Comparison of ENCODE assay signal across 29 cellular contexts in genomic region chr19:33781536-33781935, GRCh38.
"Had no signal": no experiment of that assay in that cellular context is flagged by ENCODE, and none has a peak within 500 bp of the region (broad histone marks: within the 10 kb centered on the region; RNA-seq: fewer than 3 reads in every experiment).

No MANE protein-coding gene starts in this region.

- DNase-seq: activated B cell treated with CpG ODN at 0.5 μM for 24 hours; activated CD4-positive, alpha-beta T cell treated with anti-CD3 and anti-CD28 coated beads for 48 hours; activated CD4-positive, alpha-beta T cell treated with anti-CD3 and anti-CD28 coated beads, Interleukin-2, amount 50 U/mL, for 1 hour; activated CD4-positive, alpha-beta T cell treated with anti-CD3 and anti-CD28 coated beads, Interleukin-2, amount 50 U/mL, for 48 hours; activated CD8-positive, alpha-beta memory T cell treated with anti-CD3 and anti-CD28 coated beads for 24 hours; activated CD8-positive, alpha-beta T cell treated with anti-CD3 and anti-CD28 coated beads for 36 hours; activated effector memory CD4-positive, alpha-beta T cell treated with Interleukin-2 at 50 U/mL for 16 hours; activated gamma-delta T cell treated with Interleukin-2 at 50 U/mL for 16 hours; activated naive CD4-positive, alpha-beta T cell treated with anti-CD3 and anti-CD28 coated beads, Interleukin-2, amount 50 U/mL, for 16 hours; activated naive CD4-positive, alpha-beta T cell treated with Interleukin-2 at 50 U/mL for 16 hours; activated T-cell treated with anti-CD3 and anti-CD28 coated beads, Interleukin-2, amount 50 U/mL, for 4 hours; amniotic stem cell; body of pancreas; cortex of kidney; dermis blood vessel endothelial cell; effector CD4-positive, alpha-beta T cell; effector memory CD8-positive, alpha-beta T cell; erythroblast; foreskin keratinocyte; gastrocnemius medialis; T-helper 1 cell; T-helper 17 cell; T1000 had no signal

- FAIRE-seq: colon had no signal

- H3K36me3 Mint-ChIP-seq: activated naive CD8-positive, alpha-beta T cell had no signal

- H3K4me3 Mint-ChIP-seq: activated B cell treated with CpG ODN at 0.5 μM for 24 hours; activated CD8-positive, alpha-beta T cell treated with anti-CD3 and anti-CD28 coated beads for 36 hours; activated naive CD8-positive, alpha-beta T cell; activated T-cell treated with anti-CD3 and anti-CD28 coated beads, Interleukin-2, amount 50 U/mL, for 4 hours; activated T-helper 17 cell treated with anti-CD3 and anti-CD28 coated beads, Interleukin-2, amount 50 U/mL, for 72 hours; effector memory CD8-positive, alpha-beta T cell; T-helper 17 cell; T-helper 2 cell treated with Interferon-gamma antibody and Interleukin-4, amounts not matched to agents 5 μg/mL and 100 μg/mL, for 36 hours had no signal

- H3K4me1 ChIP-seq: foreskin keratinocyte had no signal

- H3K27ac Mint-ChIP-seq: activated B cell treated with CpG ODN at 0.5 μM for 24 hours; activated CD8-positive, alpha-beta T cell treated with anti-CD3 and anti-CD28 coated beads for 36 hours; activated naive CD8-positive, alpha-beta T cell; activated T-helper 17 cell treated with anti-CD3 and anti-CD28 coated beads, Interleukin-2, amount 50 U/mL, for 72 hours; T-helper 17 cell; T-helper 2 cell treated with Interferon-gamma antibody and Interleukin-4, amounts not matched to agents 5 μg/mL and 100 μg/mL, for 36 hours had no signal

- H3K9me3 Mint-ChIP-seq: activated B cell treated with CpG ODN at 0.5 μM for 24 hours; activated CD8-positive, alpha-beta T cell treated with anti-CD3 and anti-CD28 coated beads for 36 hours; activated T-cell treated with anti-CD3 and anti-CD28 coated beads, Interleukin-2, amount 50 U/mL, for 4 hours; activated T-helper 17 cell treated with anti-CD3 and anti-CD28 coated beads, Interleukin-2, amount 50 U/mL, for 72 hours; effector memory CD8-positive, alpha-beta T cell; T-helper 2 cell treated with Interferon-gamma antibody and Interleukin-4, amounts not matched to agents 5 μg/mL and 100 μg/mL, for 36 hours had no signal

- H3K9me3 ChIP-seq: body of pancreas, esophagus muscularis mucosa, gastrocnemius medialis had no signal

- H3K27ac ChIP-seq: body of pancreas, esophagus muscularis mucosa, foreskin keratinocyte, gastrocnemius medialis, WERI-Rb-1 had no signal

- H3K36me3 ChIP-seq: esophagus muscularis mucosa, gastrocnemius medialis, WERI-Rb-1 had no signal

- H3K4me3 ChIP-seq: body of pancreas, esophagus muscularis mucosa, gastrocnemius medialis had no signal
